ENCODE assay signal across 34 cellular contexts in genomic region chr2:11877764-11878163, GRCh38.
"Had no signal": no experiment of that assay in that cellular context is flagged by ENCODE, and none has a peak within 500 bp of the region (broad histone marks: within the 10 kb centered on the region; RNA-seq: fewer than 3 reads in every experiment).

No MANE protein-coding gene starts in this region.

- H3K9me3 ChIP-seq: Peyer's patch had no signal

- H3K4me2 ChIP-seq: KMS-11 had no signal

- H3K4me3 ChIP-seq: Peyer's patch had no signal

- H3K4me3 Mint-ChIP-seq: activated B cell treated with CpG ODN at 0.5 μM for 24 hours; activated CD4-positive, alpha-beta memory T cell treated with anti-CD3 and anti-CD28 coated beads for 36 hours; activated naive CD8-positive, alpha-beta T cell treated with anti-CD3 and anti-CD28 coated beads for 36 hours; activated T-cell treated with anti-CD3 and anti-CD28 coated beads, Interleukin-2, amount 50 U/mL, for 4 hours; activated T-helper 1 cell treated with anti-CD3 and anti-CD28 coated beads, Interleukin-12 subunit alpha, Interleukin-12 subunit beta, Interleukin-2, Interleukin-4 antibody, amounts not matched to agents 30 ng/mL and 10 ng/mL and 1 ng/mL, durations not matched to agents 14 hours and 24 hours and 36 hours had no signal

- H3K9me3 Mint-ChIP-seq: activated B cell treated with CpG ODN at 0.5 μM for 24 hours; activated CD4-positive, alpha-beta memory T cell treated with anti-CD3 and anti-CD28 coated beads for 36 hours; activated T-cell treated with anti-CD3 and anti-CD28 coated beads, Interleukin-2, amount 50 U/mL, for 4 hours; activated T-helper 1 cell treated with anti-CD3 and anti-CD28 coated beads, Interleukin-12 subunit alpha, Interleukin-12 subunit beta, Interleukin-2, Interleukin-4 antibody, amounts not matched to agents 30 ng/mL and 10 ng/mL and 1 ng/mL, durations not matched to agents 14 hours and 24 hours and 36 hours had no signal

- DNase-seq: activated B cell treated with CpG ODN at 0.5 μM for 24 hours; activated CD4-positive, alpha-beta memory T cell treated with anti-CD3 and anti-CD28 coated beads for 36 hours; activated CD4-positive, alpha-beta T cell treated with anti-CD3 and anti-CD28 coated beads for 4 hours; activated CD4-positive, alpha-beta T cell treated with anti-CD3 and anti-CD28 coated beads, Interleukin-2, amount 50 U/mL, for 1 hour; activated CD4-positive, CD25-positive, alpha-beta regulatory T cell treated with anti-CD3 and anti-CD28 coated beads, Interleukin-2, amount 50 U/mL, for 72 hours; activated naive CD4-positive, alpha-beta T cell; activated naive CD4-positive, alpha-beta T cell treated with anti-CD3 and anti-CD28 coated beads, Interleukin-2, amount 50 U/mL, for 16 hours; activated naive CD8-positive, alpha-beta T cell treated with anti-CD3 and anti-CD28 coated beads for 36 hours; activated T-cell treated with anti-CD3 and anti-CD28 coated beads for 4 hours; activated T-cell treated with anti-CD3 and anti-CD28 coated beads, Interleukin-2, amount 50 U/mL, for 4 hours; amniotic stem cell; aorta; brain microvascular endothelial cell; central memory CD4-positive, alpha-beta T cell; MM.1S; MV-4-11; NCI-H1092; NCI-H1436 treated with DMSO at 0.1 percent for 48 hours; NCI-H1694 treated with DMSO at 0.1 percent for 48 hours; NCI-H2029; NCI-H345; NCI-H524 treated with DMSO at 0.1 percent for 48 hours; PC-3; Peyer's patch; SIG-M5; T-helper 1 cell; T-helper 2 cell; T-helper 9 cell had no signal

- H3K27ac ChIP-seq: brain microvascular endothelial cell, KMS-11, Peyer's patch, RWPE1, VCaP had no signal

- H3K27ac Mint-ChIP-seq: activated B cell treated with CpG ODN at 0.5 μM for 24 hours; activated CD4-positive, alpha-beta memory T cell treated with anti-CD3 and anti-CD28 coated beads for 36 hours; activated naive CD8-positive, alpha-beta T cell treated with anti-CD3 and anti-CD28 coated beads for 36 hours; activated T-helper 1 cell treated with anti-CD3 and anti-CD28 coated beads, Interleukin-12 subunit alpha, Interleukin-12 subunit beta, Interleukin-2, Interleukin-4 antibody, amounts not matched to agents 30 ng/mL and 10 ng/mL and 1 ng/mL, durations not matched to agents 14 hours and 24 hours and 36 hours had no signal

- ATAC-seq: activated T-cell treated with anti-CD3 and anti-CD28 coated beads, Interleukin-2, amount 50 U/mL, for 4 hours; PC-3; Right ventricle myocardium inferior; SK-N-SH treated with all-trans-retinoic acid at 6 μM for 48 hours had no signal

- H3K27me3 Mint-ChIP-seq: activated B cell treated with CpG ODN at 0.5 μM for 24 hours; activated naive CD8-positive, alpha-beta T cell treated with anti-CD3 and anti-CD28 coated beads for 36 hours had no signal

- H3K4me1 Mint-ChIP-seq: activated naive CD8-positive, alpha-beta T cell treated with anti-CD3 and anti-CD28 coated beads for 36 hours had no signal

- H3K36me3 ChIP-seq: brain microvascular endothelial cell, Peyer's patch had no signal

- H3K36me3 Mint-ChIP-seq: activated CD4-positive, alpha-beta memory T cell treated with anti-CD3 and anti-CD28 coated beads for 36 hours; activated naive CD8-positive, alpha-beta T cell treated with anti-CD3 and anti-CD28 coated beads for 36 hours had no signal

- H3K27me3 ChIP-seq: brain microvascular endothelial cell, Peyer's patch had no signal

- H3K9ac ChIP-seq: KMS-11 had no signal
